In genomic region chr6:99333068-99333467, GRCh38 we compare ENCODE assay signal across 14 cellular contexts. TPM values are rescaled to one million over a fixed set of nuclear protein-coding genes. Genes with fewer than 3 reads are reported as not detected.
A peak's percentile ranks its signal among the peaks of the same experiment; 100 is the strongest.
DNase-seq lines count a peak whose midpoint lies in the region; ATAC-seq, FAIRE-seq and TF ChIP-seq lines count a peak whose summit lies in the region.
"Had no signal": no experiment of that assay in that cellular context is flagged by ENCODE, and none has a peak within 500 bp of the region (broad histone marks: within the 10 kb centered on the region; RNA-seq: fewer than 3 reads in every experiment).

No MANE protein-coding gene starts in this region.

- TF ChIP-seq POLR2A in ovary (IDR thresholded peaks at IDR 0.05), result no peak

- ATAC-seq in HG02588 (IDR thresholded peaks at IDR 0.05; ENCODE audit: unreplicated experiment) (peak; percentile 89), HG03280 (IDR thresholded peaks at IDR 0.05; ENCODE audit: unreplicated experiment) (peak; percentile 90), left cardiac atrium (no peak), left lung (no peak), lower lobe of right lung (no peak)

- 75 to 92% (median 78%) methylated on average over 6 of the region's 6 CpGs for WGBS in ovary, 3 donors

- no peaks in the 10 kb centered on the region for H3K9me3 ChIP-seq in ovary
- H3K9me3 ChIP-seq in left lung, result no peaks in the 10 kb centered on the region
- H3K9me3 ChIP-seq in lower lobe of right lung, result no peaks in the 10 kb centered on the region

- H3K36me3 ChIP-seq in GM06990 (ENCODE audit: control insufficient read depth, insufficient read depth, low read length) (no peaks in the 10 kb centered on the region), ovary (no peaks in the 10 kb centered on the region), left lung (no peaks in the 10 kb centered on the region), lower lobe of right lung (no peaks in the 10 kb centered on the region)

- TF ChIP-seq EP300 in ovary (IDR thresholded peaks at IDR 0.05), result no peak

- FAIRE-seq in GM19239 (lab: Jason Lieb, UNC), result peak; percentile 100
- FAIRE-seq: A204.1 had no signal

- TF ChIP-seq CTCF in GM06990 (IDR thresholded peaks at IDR 0.05; ENCODE audit: insufficient read depth, low read length, poor library complexity, severe bottlenecking) (no peak), ovary (IDR thresholded peaks at IDR 0.05) (no peak), left lung (IDR thresholded peaks at IDR 0.05) (no peak), lower lobe of right lung (IDR thresholded peaks at IDR 0.05) (no peak)

- H3K4me1 ChIP-seq in ovary (ENCODE audit: insufficient read depth) (no peaks in the 10 kb centered on the region), left lung (no peaks in the 10 kb centered on the region), lower lobe of right lung (no peaks in the 10 kb centered on the region)
- H3K4me1 ChIP-seq: parathyroid adenoma had no signal

- intact Hi-C loops in left cardiac atrium (cut with DNase I), result no loop called here
- intact Hi-C loops in ovary (cut with DNase I), result no loop called here
- intact Hi-C loops in left lung (cut with DNase I), result no loop called here
- intact Hi-C loops in lower lobe of right lung (cut with DNase I), result no loop called here

- H3K4me3 ChIP-seq in GM06990 (replicated peaks; ENCODE audit: low read depth, low read length) (no peak overlapping the region), ovary (no peak overlapping the region), left lung (no peak overlapping the region), lower lobe of right lung (no peak overlapping the region)

- peak; percentile 70 for DNase-seq in GM06990 (ENCODE audit: extremely low read depth, insufficient read length)
- peak; percentile 65 for DNase-seq in GM19239 (ENCODE audit: insufficient read length, low spot score)
- no peak for DNase-seq in left cardiac atrium
- no peak for DNase-seq in ovary
- no peak for DNase-seq in left lung
- no peak for DNase-seq in lower lobe of right lung
- DNase-seq: activated CD4-positive, alpha-beta T cell treated with anti-CD3 and anti-CD28 coated beads, Interleukin-2, amount 10 ng/mL, durations not matched to agents 24 days and 14 days; foreskin melanocyte; SHP77; stimulated activated CD4-positive, alpha-beta T cell treated with anti-CD3 and anti-CD28 coated beads, Interleukin-4, amount 100 ng/mL, for 24 hours had no signal

- no peaks in the 10 kb centered on the region for H3K27me3 ChIP-seq in GM06990 (replicated peaks; ENCODE audit: control insufficient read depth, insufficient read depth, low read length)
- no peaks in the 10 kb centered on the region for H3K27me3 ChIP-seq in ovary
- no peaks in the 10 kb centered on the region for H3K27me3 ChIP-seq in left lung
- no peaks in the 10 kb centered on the region for H3K27me3 ChIP-seq in lower lobe of right lung (ENCODE audit: low read depth)

- H3K27ac ChIP-seq in ovary (no peak overlapping the region), left lung (no peak overlapping the region), lower lobe of right lung (no peak overlapping the region)
- H3K27ac ChIP-seq: parathyroid adenoma had no signal

RNA-seq across cellular contexts. Expression of gene FAXC, which starts 16.4 kb away (rescaled TPM):
- total RNA-seq in left cardiac atrium (under 1 TPM in 1 of 2 donors, not detected in 1; 0.42 TPM), ovary (1 to 10 TPM in 5 of 7 donors, under 1 TPM in 2; 0.78 to 3.8 (median 2.5) TPM), left lung (10 to 100 TPM in 1 of 2 donors, 1 to 10 TPM in 1; 5.2 to 12.4 TPM), lower lobe of right lung (4.3 TPM)
- 1 to 10 TPM; 1.3 to 8.1 TPM for polyA plus RNA-seq in ovary
- total RNA-seq: activated CD4-positive, alpha-beta T cell treated with anti-CD3 and anti-CD28 coated beads, Interleukin-2, amount 10 ng/mL, durations not matched to agents 24 days and 14 days had no signal

Comparison
In these comparisons a context has a peak if more than half of its experiments do, and no peak if none do; other contexts are left out.
1. DNase-seq: peak in GM06990 (single experiment) and GM19239 (single experiment); none in left cardiac atrium (single experiment), ovary (0 of 5), left lung (0 of 2) and lower lobe of right lung (single experiment).
2. ATAC-seq: peak in HG02588 (single experiment) and HG03280 (single experiment); none in left cardiac atrium (0 of 2), left lung (single experiment) and lower lobe of right lung (0 of 2).